ENCODE assay signal across 29 cellular contexts in genomic region chr12:96474206-96474605, GRCh38. TPM values are rescaled to one million over a fixed set of nuclear protein-coding genes. Genes with fewer than 3 reads are reported as not detected.
"Had no signal": no experiment of that assay in that cellular context is flagged by ENCODE, and none has a peak within 500 bp of the region (broad histone marks: within the 10 kb centered on the region; RNA-seq: fewer than 3 reads in every experiment).

No MANE protein-coding gene starts in this region.

- H3K4me3 ChIP-seq: ascending aorta, cardiac muscle cell, Peyer's patch, SJSA1 had no signal

- H3K36me3 ChIP-seq: ascending aorta, cardiac muscle cell, Peyer's patch, SJSA1 had no signal

- H3K9me3 ChIP-seq: ascending aorta, Peyer's patch, SJSA1, SK-N-SH had no signal

- H3K4me1 Mint-ChIP-seq: activated naive CD4-positive, alpha-beta T cell treated with anti-CD3 and anti-CD28 coated beads, Interleukin-2, amount 50 U/mL, for 24 hours had no signal

- H3K27me3 Mint-ChIP-seq: activated naive CD4-positive, alpha-beta T cell treated with anti-CD3 and anti-CD28 coated beads, Interleukin-2, amount 50 U/mL, for 24 hours; activated naive CD8-positive, alpha-beta T cell treated with anti-CD3 and anti-CD28 coated beads, Interleukin-2, amount 10 ng/mL, durations not matched to agents 7 days and 5 days; activated T-cell treated with anti-CD3 and anti-CD28 coated beads, Interleukin-2, amount 50 U/mL, for 24 hours had no signal

- FAIRE-seq: TTC549 had no signal

- H3K4me2 ChIP-seq: SK-N-SH had no signal

- H3K27ac Mint-ChIP-seq: activated CD4-positive, alpha-beta T cell treated with anti-CD3 and anti-CD28 coated beads, Interleukin-2, amount 10 ng/mL, durations not matched to agents 24 days and 14 days; activated naive CD4-positive, alpha-beta T cell treated with anti-CD3 and anti-CD28 coated beads, Interleukin-2, amount 50 U/mL, for 24 hours; activated naive CD8-positive, alpha-beta T cell treated with anti-CD3 and anti-CD28 coated beads, Interleukin-2, amount 10 ng/mL, durations not matched to agents 7 days and 5 days; activated T-cell treated with anti-CD3 and anti-CD28 coated beads, Interleukin-2, amount 50 U/mL, for 24 hours; activated T-helper 2 cell treated with anti-CD3 and anti-CD28 coated beads, Interferon-gamma antibody, Interleukin-2, Interleukin-4, amounts not matched to agents 10 μg/mL and 5 μg/mL and 100 μg/mL, durations not matched to agents 14 hours and 24 hours and 36 hours; T-helper 1 cell treated with Interleukin-12 subunit alpha and Interleukin-12 subunit beta and Interleukin-4 antibody, amounts not matched to agents 30 μg/mL and 1 μg/mL, for 36 hours; T-helper 2 cell treated with Interferon-gamma antibody and Interleukin-4, amounts not matched to agents 5 μg/mL and 100 μg/mL, for 36 hours had no signal

- H3K9ac ChIP-seq: SK-N-SH had no signal

- H3K27me3 ChIP-seq: ascending aorta, cardiac muscle cell, Peyer's patch, SJSA1 had no signal

- H3K27ac ChIP-seq: ascending aorta, cardiac muscle cell, Peyer's patch, SJSA1 had no signal

- H3K4me3 Mint-ChIP-seq: activated CD4-positive, alpha-beta T cell treated with anti-CD3 and anti-CD28 coated beads, Interleukin-2, amount 10 ng/mL, durations not matched to agents 24 days and 14 days; activated naive CD4-positive, alpha-beta T cell treated with anti-CD3 and anti-CD28 coated beads, Interleukin-2, amount 50 U/mL, for 24 hours; activated naive CD8-positive, alpha-beta T cell treated with anti-CD3 and anti-CD28 coated beads, Interleukin-2, amount 10 ng/mL, durations not matched to agents 7 days and 5 days; activated T-cell treated with anti-CD3 and anti-CD28 coated beads, Interleukin-2, amount 50 U/mL, for 24 hours; T-helper 1 cell treated with Interleukin-12 subunit alpha and Interleukin-12 subunit beta and Interleukin-4 antibody, amounts not matched to agents 30 μg/mL and 1 μg/mL, for 36 hours; T-helper 2 cell treated with Interferon-gamma antibody and Interleukin-4, amounts not matched to agents 5 μg/mL and 100 μg/mL, for 36 hours had no signal

- DNase-seq: activated CD4-positive, alpha-beta T cell treated with anti-CD3 and anti-CD28 coated beads, Interleukin-2, amount 10 ng/mL, durations not matched to agents 24 days and 14 days; activated CD4-positive, alpha-beta T cell treated with anti-CD3 and anti-CD28 coated beads, Interleukin-2, amount 50 U/mL, for 4 hours; activated CD8-positive, alpha-beta memory T cell treated with anti-CD3 and anti-CD28 coated beads for 24 hours; activated gamma-delta T cell; activated naive CD4-positive, alpha-beta T cell treated with Interleukin-2 at 50 U/mL for 16 hours; activated naive CD8-positive, alpha-beta T cell treated with anti-CD3 and anti-CD28 coated beads, Interleukin-2, amount 10 ng/mL, durations not matched to agents 7 days and 5 days; activated T-cell treated with anti-CD3 and anti-CD28 coated beads, Interleukin-2, amount 50 U/mL, for 24 hours; amygdala; Karpas-422; NCI-H1048; NCI-H1105 treated with DMSO at 0.1 percent for 48 hours; NCI-H1436; NCI-H1694 treated with DMSO at 0.1 percent for 48 hours; NCI-H2029; NCI-H345; NCI-H524 treated with DMSO at 0.1 percent for 48 hours; PC-3; Peyer's patch; RPMI8226; SHP77 treated with DMSO at 0.1 percent for 48 hours; SK-N-SH had no signal

- ATAC-seq: PC-3 had no signal

- H3K4me1 ChIP-seq: ascending aorta, Peyer's patch had no signal

RNA-seq across cellular contexts. Expression of gene CFAP54, which starts 15.2 kb away (rescaled TPM):
- total RNA-seq: ascending aorta had no signal
